ENCODE assay signal across 16 cellular contexts in the genomic region with DNA sequence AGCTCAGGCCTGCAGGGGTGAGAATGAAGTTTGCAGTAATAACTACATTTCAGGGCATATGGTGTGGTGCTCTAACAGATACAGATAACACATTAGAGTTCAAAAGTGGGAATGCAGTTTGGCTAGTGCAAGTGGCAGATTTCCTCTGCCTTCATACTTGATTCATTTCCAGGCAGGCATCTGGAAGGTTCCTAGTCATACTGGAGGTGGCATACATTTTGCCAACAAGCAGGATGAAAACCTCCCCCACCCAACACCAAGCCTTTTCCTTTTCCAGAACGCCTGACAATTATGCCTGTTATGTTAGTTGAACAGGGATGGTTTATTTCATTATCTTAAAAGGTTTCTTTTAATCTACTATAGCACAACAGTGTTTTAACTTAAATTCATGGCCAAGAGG. TPM values are rescaled to one million over a fixed set of nuclear protein-coding genes. Genes with fewer than 3 reads are reported as not detected.
DNase-seq lines count a peak whose midpoint lies in the region; ATAC-seq and TF ChIP-seq lines count a peak whose summit lies in the region.
"Had no signal": no experiment of that assay in that cellular context is flagged by ENCODE, and none has a peak within 500 bp of the region (broad histone marks: within the 10 kb centered on the region; RNA-seq: fewer than 3 reads in every experiment).

No MANE protein-coding gene starts in this region.

- TF ChIP-seq CTCF in stomach (IDR thresholded peaks at IDR 0.05): no peak

- no peaks in the 10 kb centered on the region for H3K4me1 Mint-ChIP-seq in stimulated activated effector memory CD8-positive, alpha-beta T cell treated with anti-CD3 and anti-CD28 coated beads, Interleukin-12 subunit alpha, Interleukin-12 subunit beta, amount 100 ng/mL, for 72 hours
- H3K4me1 Mint-ChIP-seq: CD8-positive, alpha-beta memory T cell had no signal

- H3K4me3 Mint-ChIP-seq in stimulated activated effector memory CD8-positive, alpha-beta T cell treated with anti-CD3 and anti-CD28 coated beads, Interleukin-12 subunit alpha, Interleukin-12 subunit beta, amount 100 ng/mL, for 72 hours: no peak overlapping the region
- H3K4me3 Mint-ChIP-seq: CD8-positive, alpha-beta memory T cell had no signal

- 71 to 96% (median 85%) methylated on average over 1 of the region's 1 CpG for WGBS in stomach, 5 donors

- H3K9me3 ChIP-seq in stomach: no peaks in the 10 kb centered on the region
- H3K9me3 ChIP-seq: BLaER1 treated with 17β-estradiol and CSF1 and Interleukin-3, amounts not matched to agents 10 nM and 100 nM had no signal

- intact Hi-C loops in head of caudate nucleus (cut with DNase I): no loop called here
- intact Hi-C loops in stomach (cut with DNase I; ENCODE audit: low total_unique reads): no loop called here

- H3K4me1 ChIP-seq in stomach: peaks cover 0 to 4% (median 2%) of the 10 kb centered on the region in 4 donors
- H3K4me1 ChIP-seq: BLaER1 treated with 17β-estradiol and CSF1 and Interleukin-3, amounts not matched to agents 10 nM and 100 nM had no signal

- H3K4me3 ChIP-seq in stomach: no peak overlapping the region
- H3K4me3 ChIP-seq: BLaER1 treated with 17β-estradiol and CSF1 and Interleukin-3, amounts not matched to agents 10 nM and 100 nM had no signal

- peak overlapping the region; percentile 45 for H3K27ac Mint-ChIP-seq in stimulated activated effector memory CD8-positive, alpha-beta T cell treated with anti-CD3 and anti-CD28 coated beads, Interleukin-12 subunit alpha, Interleukin-12 subunit beta, amount 100 ng/mL, for 72 hours

- H3K9me3 Mint-ChIP-seq in stimulated activated effector memory CD8-positive, alpha-beta T cell treated with anti-CD3 and anti-CD28 coated beads, Interleukin-12 subunit alpha, Interleukin-12 subunit beta, amount 100 ng/mL, for 72 hours: no peaks in the 10 kb centered on the region
- H3K9me3 Mint-ChIP-seq: CD8-positive, alpha-beta memory T cell had no signal

- DNase-seq in DMS 273 (lab: John Stamatoyannopoulos, UW; ENCODE audit: unreplicated experiment) (peak; percentile 16), DMS 273 treated with DMSO at 0.1 percent for 48 hours (lab: John Stamatoyannopoulos, UW) (no peak), caudate nucleus (lab: John Stamatoyannopoulos, UW) (peak in 17 of 61 donors; percentile 1 to 71 (median 10)), head of caudate nucleus (peak in 24 of 42 donors; percentile 8 to 73 (median 41)), stomach (no peak), NCI-H2081 treated with DMSO at 0.1 percent for 48 hours (lab: John Stamatoyannopoulos, UW) (no peak), globus pallidus (ENCODE audit: low spot score) (no peak)
- no peak for DNase-seq in stimulated activated effector memory CD8-positive, alpha-beta T cell treated with anti-CD3 and anti-CD28 coated beads, Interleukin-12 subunit alpha, Interleukin-12 subunit beta, amount 100 ng/mL, for 72 hours (ENCODE audit: low spot score in 2 of 2)
- DNase-seq: CD8-positive, alpha-beta memory T cell; GF-D8; NCI-H1048; NCI-H146; NCI-H524 had no signal

- H3K27ac ChIP-seq in caudate nucleus (ENCODE audit: low read depth, low read length) (peak overlapping the region; percentile 33), stomach (no peak overlapping the region)
- H3K27ac ChIP-seq: 22Rv1; BLaER1 treated with 17β-estradiol and CSF1 and Interleukin-3, amounts not matched to agents 10 nM and 100 nM; KMS-11 had no signal

- TF ChIP-seq EP300 in stomach (IDR thresholded peaks at IDR 0.05): no peak

- no peaks in the 10 kb centered on the region for H3K27me3 ChIP-seq in stomach
- H3K27me3 ChIP-seq: BLaER1 treated with 17β-estradiol and CSF1 and Interleukin-3, amounts not matched to agents 10 nM and 100 nM had no signal

- no peak for TF ChIP-seq POLR2A in stomach (IDR thresholded peaks at IDR 0.05)

- H3K36me3 ChIP-seq in stomach: peaks cover 63 to 100% (median 98%) of the 10 kb centered on the region in 4 donors

- H3K36me3 Mint-ChIP-seq in stimulated activated effector memory CD8-positive, alpha-beta T cell treated with anti-CD3 and anti-CD28 coated beads, Interleukin-12 subunit alpha, Interleukin-12 subunit beta, amount 100 ng/mL, for 72 hours: peaks cover 91% of the 10 kb centered on the region

- ATAC-seq in stimulated activated effector memory CD8-positive, alpha-beta T cell treated with anti-CD3 and anti-CD28 coated beads, Interleukin-12 subunit alpha, Interleukin-12 subunit beta, amount 100 ng/mL, for 72 hours: no peak

RNA-seq across cellular contexts. Expression of gene VTI1B, which starts 24.3 kb away (rescaled TPM):
- total RNA-seq in stomach: 10 to 100 TPM; 43.0 to 84.3 (median 58.9) TPM
- polyA plus RNA-seq in stomach: 100 to 1,000 TPM in 1 of 3 donors, 10 to 100 TPM in 2; 82.7 to 114 (median 95.1) TPM

RNA-seq across cellular contexts. Expression of gene ARG2, which starts 30.4 kb away (rescaled TPM):
- total RNA-seq in stomach: 1 to 10 TPM in 4 of 5 donors, not detected in 1; 1.2 to 9.4 (median 3.9) TPM
- polyA plus RNA-seq in stomach: 1 to 10 TPM; 2.6 to 4.9 (median 4.0) TPM

RNA-seq across cellular contexts. Expression of gene RDH11, which starts 45.4 kb away (rescaled TPM):
- total RNA-seq in stomach: 10 to 100 TPM; 10.5 to 71.6 (median 28.3) TPM
- 10 to 100 TPM in 2 of 3 donors, 1 to 10 TPM in 1; 6.9 to 26.4 (median 23.2) TPM for polyA plus RNA-seq in stomach

RNA-seq across cellular contexts. Expression of gene PIGH, which starts 50.1 kb away (rescaled TPM):
- total RNA-seq in stomach: 100 to 1,000 TPM in 1 of 5 donors, 10 to 100 TPM in 3, 1 to 10 TPM in 1; 5.2 to 222 (median 31.6) TPM
- 10 to 100 TPM; 10.3 to 23.6 (median 18.5) TPM for polyA plus RNA-seq in stomach

RNA-seq across cellular contexts. Expression of gene RDH12, which starts 51.5 kb away (rescaled TPM):
- 10 to 100 TPM in 1 of 5 donors, 1 to 10 TPM in 1, under 1 TPM in 1, not detected in 2; 0.45 to 15.4 (median 9.9) TPM for total RNA-seq in stomach
- polyA plus RNA-seq in stomach: 1 to 10 TPM in 2 of 3 donors, under 1 TPM in 1; 0.95 to 9.3 (median 1.4) TPM
- total RNA-seq: CD8-positive, alpha-beta memory T cell had no signal
- polyA plus RNA-seq: CD8-positive, alpha-beta memory T cell had no signal

Comparison
In these comparisons a context has a peak if more than half of its experiments do, and no peak if none do; other contexts are left out.
1. DNase-seq: peak in DMS 273 (single experiment) and head of caudate nucleus (24 of 42); none in DMS 273 treated with DMSO at 0.1 percent for 48 hours (single experiment), stimulated activated effector memory CD8-positive, alpha-beta T cell treated with anti-CD3 and anti-CD28 coated beads, Interleukin-12 subunit alpha, Interleukin-12 subunit beta, amount 100 ng/mL, for 72 hours (0 of 2), stomach (single experiment), NCI-H2081 treated with DMSO at 0.1 percent for 48 hours (single experiment) and globus pallidus (single experiment).